ENCODE assay signal across 28 cellular contexts in genomic region chr2:165054667-165055066, GRCh38.
DNase-seq lines count a peak whose midpoint lies in the region; ATAC-seq and TF ChIP-seq lines count a peak whose summit lies in the region.
"Had no signal": no experiment of that assay in that cellular context is flagged by ENCODE, and none has a peak within 500 bp of the region (broad histone marks: within the 10 kb centered on the region; RNA-seq: fewer than 3 reads in every experiment).

No MANE protein-coding gene starts in this region.

- intact Hi-C loops in heart left ventricle (cut with DNase I), result no loop called here

- DNase-seq in activated CD8-positive, alpha-beta memory T cell treated with anti-CD3 and anti-CD28 coated beads, Interleukin-2, amount 10 ng/mL, durations not matched to agents 7 days and 5 days, result no peak
- DNase-seq in activated CD8-positive, alpha-beta memory T cell treated with anti-CD3 and anti-CD28 coated beads, Interleukin-2, amount 50 U/mL, for 4 hours, result no peak
- DNase-seq in heart left ventricle (no peak), smooth muscle cell (lab: John Stamatoyannopoulos, UW; ENCODE audit: unreplicated experiment) (no peak), AG08396 (ENCODE audit: low spot score) (no peak), HuH-7.5 (ENCODE audit: low spot score) (no peak)
- no peak for DNase-seq in effector CD4-positive, alpha-beta T cell
- DNase-seq: activated CD4-positive, alpha-beta memory T cell treated with anti-CD3 and anti-CD28 coated beads for 36 hours; AML-193; aorta; CD4-positive, alpha-beta memory T cell; esophagus squamous epithelium; GM23248; lower lobe of right lung; mucosa of descending colon; natural killer cell; NCI-H1694 treated with DMSO at 0.1 percent for 48 hours; NCI-H446; NCI-H774; pancreas; stimulated activated CD4-positive, alpha-beta T cell treated with anti-CD3 and anti-CD28 coated beads, Interleukin-1b, Interleukin-23, amount 100 ng/mL, for 48 hours; stomach; thyroid gland; uterus had no signal

- H3K27ac Mint-ChIP-seq in activated CD8-positive, alpha-beta memory T cell treated with anti-CD3 and anti-CD28 coated beads, Interleukin-2, amount 10 ng/mL, durations not matched to agents 7 days and 5 days, result no peak overlapping the region
- H3K27ac Mint-ChIP-seq: activated CD4-positive, alpha-beta memory T cell treated with anti-CD3 and anti-CD28 coated beads for 36 hours; activated naive CD8-positive, alpha-beta T cell; CD4-positive, alpha-beta memory T cell; natural killer cell; T-helper 1 cell treated with Interleukin-12 subunit alpha and Interleukin-12 subunit beta and Interleukin-4 antibody, amounts not matched to agents 30 μg/mL and 1 μg/mL, for 36 hours had no signal

- no peaks in the 10 kb centered on the region for H3K36me3 Mint-ChIP-seq in activated CD8-positive, alpha-beta memory T cell treated with anti-CD3 and anti-CD28 coated beads, Interleukin-2, amount 10 ng/mL, durations not matched to agents 7 days and 5 days
- H3K36me3 Mint-ChIP-seq: activated CD4-positive, alpha-beta memory T cell treated with anti-CD3 and anti-CD28 coated beads for 36 hours; CD4-positive, alpha-beta memory T cell; natural killer cell had no signal

- peak overlapping the region; percentile 21 for H2AFZ ChIP-seq in smooth muscle cell (ENCODE audit: low read depth)
- H2AFZ ChIP-seq: GM23248 had no signal

- TF ChIP-seq CTCF in heart left ventricle (IDR thresholded peaks at IDR 0.05) (no peak), smooth muscle cell (IDR thresholded peaks at IDR 0.05; ENCODE audit: borderline replicate concordance, insufficient read depth, poor library complexity, severe bottlenecking) (no peak)

- peaks cover 7% of the 10 kb centered on the region for H3K4me1 Mint-ChIP-seq in activated CD8-positive, alpha-beta memory T cell treated with anti-CD3 and anti-CD28 coated beads, Interleukin-2, amount 10 ng/mL, durations not matched to agents 7 days and 5 days
- H3K4me1 Mint-ChIP-seq: natural killer cell had no signal

- no peaks in the 10 kb centered on the region for H3K79me2 ChIP-seq in smooth muscle cell (ENCODE audit: low read depth)

- H3K9ac ChIP-seq in smooth muscle cell (ENCODE audit: low read depth), result no peak overlapping the region
- H3K9ac ChIP-seq: GM23248 had no signal

- H3K9me3 ChIP-seq in KOPT-K1 (ENCODE audit: insufficient read depth, low read length, poor library complexity, severe bottlenecking), result no peaks in the 10 kb centered on the region
- no peaks in the 10 kb centered on the region for H3K9me3 ChIP-seq in heart left ventricle
- H3K9me3 ChIP-seq in smooth muscle cell (replicated peaks; ENCODE audit: low read depth), result no peaks in the 10 kb centered on the region
- H3K9me3 ChIP-seq: esophagus squamous epithelium, lower lobe of right lung, mucosa of descending colon, stomach, thyroid gland, uterus had no signal

- peak; percentile 23 for ATAC-seq in activated CD8-positive, alpha-beta memory T cell treated with anti-CD3 and anti-CD28 coated beads, Interleukin-2, amount 10 ng/mL, durations not matched to agents 7 days and 5 days
- ATAC-seq in heart left ventricle, result peak in 2 of 4 donors; percentile 7 to 35
- ATAC-seq: natural killer cell had no signal

- H3K27ac ChIP-seq in KOPT-K1 (ENCODE audit: low read depth, low read length, poor library complexity, severe bottlenecking), result peak overlapping the region; percentile 50
- H3K27ac ChIP-seq in heart left ventricle, result peak overlapping the region in 11 of 12 donors; percentile 5 to 77 (median 62)
- H3K27ac ChIP-seq in smooth muscle cell (ENCODE audit: low read depth), result no peak overlapping the region
- H3K27ac ChIP-seq: coronary artery, esophagus squamous epithelium, GM23248, lower lobe of right lung, stomach, thyroid gland, uterus had no signal

- no peak for TF ChIP-seq POLR2A in heart left ventricle (IDR thresholded peaks at IDR 0.05)

- H3K27me3 Mint-ChIP-seq in activated CD8-positive, alpha-beta memory T cell treated with anti-CD3 and anti-CD28 coated beads, Interleukin-2, amount 10 ng/mL, durations not matched to agents 7 days and 5 days, result no peaks in the 10 kb centered on the region
- H3K27me3 Mint-ChIP-seq: activated CD4-positive, alpha-beta memory T cell treated with anti-CD3 and anti-CD28 coated beads for 36 hours; CD4-positive, alpha-beta memory T cell had no signal

- CTCF ChIA-PET in activated CD8-positive, alpha-beta memory T cell treated with anti-CD3 and anti-CD28 coated beads, Interleukin-2, amount 10 ng/mL, durations not matched to agents 7 days and 5 days (lab: Charles Lee), result no interaction called here

- H3F3A ChIP-seq in smooth muscle cell (ENCODE audit: low read depth), result no peaks in the 10 kb centered on the region

- no peaks in the 10 kb centered on the region for H3K27me3 ChIP-seq in heart left ventricle
- H3K27me3 ChIP-seq in smooth muscle cell (ENCODE audit: low read depth), result no peaks in the 10 kb centered on the region
- H3K27me3 ChIP-seq: esophagus squamous epithelium, pancreas, stomach, thyroid gland, uterus had no signal

- H3K4me1 ChIP-seq in heart left ventricle (peaks cover 0 to 19% (median 0%) of the 10 kb centered on the region in 12 donors), smooth muscle cell (ENCODE audit: low read depth) (peaks cover 7% of the 10 kb centered on the region)
- H3K4me1 ChIP-seq: esophagus squamous epithelium, lower lobe of right lung, thyroid gland, uterus had no signal

- H3K4me2 ChIP-seq in smooth muscle cell, result peak overlapping the region; percentile 63

- H3K4me3 ChIP-seq in heart left ventricle (no peak overlapping the region), smooth muscle cell (no peak overlapping the region)
- H3K4me3 ChIP-seq: coronary artery, esophagus squamous epithelium, GM23248, lower lobe of right lung, mucosa of descending colon, pancreas, stomach, thyroid gland, uterus had no signal

- H4K20me1 ChIP-seq in smooth muscle cell (ENCODE audit: low read depth), result no peaks in the 10 kb centered on the region

- H3K4me3 Mint-ChIP-seq in activated CD8-positive, alpha-beta memory T cell treated with anti-CD3 and anti-CD28 coated beads, Interleukin-2, amount 10 ng/mL, durations not matched to agents 7 days and 5 days, result no peak overlapping the region
- H3K4me3 Mint-ChIP-seq: activated CD4-positive, alpha-beta memory T cell treated with anti-CD3 and anti-CD28 coated beads for 36 hours; activated naive CD8-positive, alpha-beta T cell; CD4-positive, alpha-beta memory T cell; natural killer cell; T-helper 1 cell treated with Interleukin-12 subunit alpha and Interleukin-12 subunit beta and Interleukin-4 antibody, amounts not matched to agents 30 μg/mL and 1 μg/mL, for 36 hours had no signal

- H3K36me3 ChIP-seq in KOPT-K1 (ENCODE audit: insufficient read depth, low read length) (no peaks in the 10 kb centered on the region), heart left ventricle (no peaks in the 10 kb centered on the region), smooth muscle cell (ENCODE audit: low read depth) (no peaks in the 10 kb centered on the region)
- H3K36me3 ChIP-seq: esophagus squamous epithelium, lower lobe of right lung, pancreas, stomach, thyroid gland, uterus had no signal

- H3K9me3 Mint-ChIP-seq in activated CD8-positive, alpha-beta memory T cell treated with anti-CD3 and anti-CD28 coated beads, Interleukin-2, amount 10 ng/mL, durations not matched to agents 7 days and 5 days (ENCODE audit: low read depth), result no peaks in the 10 kb centered on the region
- H3K9me3 Mint-ChIP-seq: activated CD4-positive, alpha-beta memory T cell treated with anti-CD3 and anti-CD28 coated beads for 36 hours; natural killer cell; T-helper 1 cell treated with Interleukin-12 subunit alpha and Interleukin-12 subunit beta and Interleukin-4 antibody, amounts not matched to agents 30 μg/mL and 1 μg/mL, for 36 hours had no signal

- WGBS in heart left ventricle, 4 donors, result 81 to 90% (median 84%) methylated on average over 3 of the region's 3 CpGs
- 96% methylated on average over 3 of the region's 3 CpGs for WGBS in smooth muscle cell (ENCODE audit: low lambda C conversion rate)
